ENCODE assay signal across 1 cellular context in the genomic region with DNA sequence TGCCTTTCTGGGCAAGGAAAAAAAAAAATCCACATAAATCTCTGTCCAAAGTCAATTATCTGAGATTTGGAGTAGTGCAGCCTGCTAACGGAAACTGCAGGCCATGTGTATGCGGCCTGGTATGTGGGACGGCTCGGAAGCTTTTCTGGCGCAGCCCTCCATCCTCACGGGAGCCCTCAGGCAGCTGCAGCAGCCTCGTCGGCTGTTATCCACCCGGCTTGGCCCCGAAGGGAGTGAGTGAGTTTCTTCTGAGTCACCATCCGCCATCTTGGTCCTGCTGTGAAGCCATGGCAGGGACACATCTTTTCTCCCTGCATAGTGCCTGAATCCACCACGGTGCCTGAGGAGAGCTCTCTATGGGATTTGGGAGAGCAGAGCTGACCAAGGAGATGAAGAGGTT.
TF ChIP-seq lines count a peak whose summit lies in the region.

No MANE protein-coding gene starts in this region.

TF ChIP-seq in HepG2, 621 proteins besides CTCF, POLR2A, EP300 and RAD21 (continued from another document):
- TF ChIP-seq NFAT5 (CRISPR knock-in tag; IDR thresholded peaks at IDR 0.05) (no peak), ZNF260 (CRISPR knock-in tag; IDR thresholded peaks at IDR 0.05; ENCODE audit: borderline replicate concordance, low read depth) (no peak), ZSCAN31 (CRISPR knock-in tag; IDR thresholded peaks at IDR 0.05; ENCODE audit: low read depth) (no peak), MIER3 (CRISPR knock-in tag; IDR thresholded peaks at IDR 0.05; ENCODE audit: borderline replicate concordance) (no peak), TEAD2 (CRISPR knock-in tag; IDR thresholded peaks at IDR 0.05) (no peak), ZNF782 (CRISPR knock-in tag; IDR thresholded peaks at IDR 0.05; ENCODE audit: borderline replicate concordance) (no peak), ZNF556 (CRISPR knock-in tag; IDR thresholded peaks at IDR 0.05; ENCODE audit: borderline replicate concordance) (no peak), ZNF496 (CRISPR knock-in tag; IDR thresholded peaks at IDR 0.05; ENCODE audit: insufficient replicate concordance) (no peak), CEBPB (IDR thresholded peaks at IDR 0.05; ENCODE audit: borderline replicate concordance, low read depth, low read length) (no peak), BRD4 (CRISPR knock-in tag; IDR thresholded peaks at IDR 0.05) (no peak)
- TF ChIP-seq, protein P1, sequence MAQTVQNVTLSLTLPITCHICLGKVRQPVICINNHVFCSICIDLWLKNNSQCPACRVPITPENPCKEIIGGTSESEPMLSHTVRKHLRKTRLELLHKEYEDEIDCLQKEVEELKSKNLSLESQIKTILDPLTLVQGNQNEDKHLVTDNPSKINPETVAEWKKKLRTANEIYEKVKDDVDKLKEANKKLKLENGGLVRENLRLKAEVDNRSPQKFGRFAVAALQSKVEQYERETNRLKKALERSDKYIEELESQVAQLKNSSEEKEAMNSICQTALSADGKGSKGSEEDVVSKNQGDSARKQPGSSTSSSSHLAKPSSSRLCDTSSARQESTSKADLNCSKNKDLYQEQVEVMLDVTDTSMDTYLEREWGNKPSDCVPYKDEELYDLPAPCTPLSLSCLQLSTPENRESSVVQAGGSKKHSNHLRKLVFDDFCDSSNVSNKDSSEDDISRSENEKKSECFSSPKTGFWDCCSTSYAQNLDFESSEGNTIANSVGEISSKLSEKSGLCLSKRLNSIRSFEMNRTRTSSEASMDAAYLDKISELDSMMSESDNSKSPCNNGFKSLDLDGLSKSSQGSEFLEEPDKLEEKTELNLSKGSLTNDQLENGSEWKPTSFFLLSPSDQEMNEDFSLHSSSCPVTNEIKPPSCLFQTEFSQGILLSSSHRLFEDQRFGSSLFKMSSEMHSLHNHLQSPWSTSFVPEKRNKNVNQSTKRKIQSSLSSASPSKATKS (CRISPR knock-in tag; IDR thresholded peaks at IDR 0.05) = no peak
- TF ChIP-seq, protein P2, sequence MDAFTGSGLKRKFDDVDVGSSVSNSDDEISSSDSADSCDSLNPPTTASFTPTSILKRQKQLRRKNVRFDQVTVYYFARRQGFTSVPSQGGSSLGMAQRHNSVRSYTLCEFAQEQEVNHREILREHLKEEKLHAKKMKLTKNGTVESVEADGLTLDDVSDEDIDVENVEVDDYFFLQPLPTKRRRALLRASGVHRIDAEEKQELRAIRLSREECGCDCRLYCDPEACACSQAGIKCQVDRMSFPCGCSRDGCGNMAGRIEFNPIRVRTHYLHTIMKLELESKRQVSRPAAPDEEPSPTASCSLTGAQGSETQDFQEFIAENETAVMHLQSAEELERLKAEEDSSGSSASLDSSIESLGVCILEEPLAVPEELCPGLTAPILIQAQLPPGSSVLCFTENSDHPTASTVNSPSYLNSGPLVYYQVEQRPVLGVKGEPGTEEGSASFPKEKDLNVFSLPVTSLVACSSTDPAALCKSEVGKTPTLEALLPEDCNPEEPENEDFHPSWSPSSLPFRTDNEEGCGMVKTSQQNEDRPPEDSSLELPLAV (CRISPR knock-in tag; conservative IDR thresholded peaks at IDR 0.05; ENCODE audit: low read depth) = no peak
